Comparison of ENCODE assay signal across 1 cellular context in genomic region chr15:48389701-48390143, GRCh38.
TF ChIP-seq lines count a peak whose summit lies in the region.

No MANE protein-coding gene starts in this region.

TF ChIP-seq in IMR-90, 13 proteins besides CTCF, POLR2A, EP300 and RAD21 (continued from another document):
- TF ChIP-seq MAFK (IDR thresholded peaks at IDR 0.05; ENCODE audit: low read depth, low read length) (peak; percentile 99), NFE2L2 (IDR thresholded peaks at IDR 0.05; ENCODE audit: low read depth, low read length) (peak; percentile 94)
